In the genomic region with DNA sequence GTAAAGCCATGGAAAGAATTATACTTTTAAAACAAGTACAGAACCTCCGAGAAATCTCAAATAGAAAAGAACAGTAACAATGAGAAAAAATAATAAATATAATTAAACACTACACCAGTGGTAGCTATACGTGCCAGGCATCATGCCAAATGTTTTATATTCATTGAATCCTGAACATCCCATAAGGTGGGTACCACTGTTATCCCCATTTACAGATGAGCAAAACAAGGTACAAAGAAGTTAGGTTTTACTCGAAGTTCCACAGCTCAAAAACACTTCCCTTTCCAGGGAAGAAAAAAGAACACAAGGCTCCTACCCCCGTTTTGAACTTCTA, we compare ENCODE assay signal across 2 cellular contexts.
TF ChIP-seq lines count a peak whose summit lies in the region.

No MANE protein-coding gene starts in this region.

TF ChIP-seq in SK-N-SH, 30 proteins besides CTCF, POLR2A, EP300 and RAD21:
- TF ChIP-seq, protein P1, sequence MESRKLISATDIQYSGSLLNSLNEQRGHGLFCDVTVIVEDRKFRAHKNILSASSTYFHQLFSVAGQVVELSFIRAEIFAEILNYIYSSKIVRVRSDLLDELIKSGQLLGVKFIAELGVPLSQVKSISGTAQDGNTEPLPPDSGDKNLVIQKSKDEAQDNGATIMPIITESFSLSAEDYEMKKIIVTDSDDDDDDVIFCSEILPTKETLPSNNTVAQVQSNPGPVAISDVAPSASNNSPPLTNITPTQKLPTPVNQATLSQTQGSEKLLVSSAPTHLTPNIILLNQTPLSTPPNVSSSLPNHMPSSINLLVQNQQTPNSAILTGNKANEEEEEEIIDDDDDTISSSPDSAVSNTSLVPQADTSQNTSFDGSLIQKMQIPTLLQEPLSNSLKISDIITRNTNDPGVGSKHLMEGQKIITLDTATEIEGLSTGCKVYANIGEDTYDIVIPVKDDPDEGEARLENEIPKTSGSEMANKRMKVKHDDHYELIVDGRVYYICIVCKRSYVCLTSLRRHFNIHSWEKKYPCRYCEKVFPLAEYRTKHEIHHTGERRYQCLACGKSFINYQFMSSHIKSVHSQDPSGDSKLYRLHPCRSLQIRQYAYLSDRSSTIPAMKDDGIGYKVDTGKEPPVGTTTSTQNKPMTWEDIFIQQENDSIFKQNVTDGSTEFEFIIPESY (IDR thresholded peaks at IDR 0.05; ENCODE audit: borderline replicate concordance, low read depth), result no peak
- no peak for TF ChIP-seq RCOR1 (IDR thresholded peaks at IDR 0.05; ENCODE audit: low read length)
- no peak for TF ChIP-seq SIN3A (IDR thresholded peaks at IDR 0.05; ENCODE audit: borderline replicate concordance, low read depth, low read length)
- no peak for TF ChIP-seq NFIC (IDR thresholded peaks at IDR 0.05; ENCODE audit: borderline replicate concordance)
- no peak for TF ChIP-seq TAF1 (IDR thresholded peaks at IDR 0.05; ENCODE audit: borderline replicate concordance, low read depth, low read length)
- TF ChIP-seq GABPA (IDR thresholded peaks at IDR 0.05; ENCODE audit: low read depth), result no peak
- TF ChIP-seq NRF1 (IDR thresholded peaks at IDR 0.05; ENCODE audit: low read depth, low read length), result no peak
- TF ChIP-seq RFX5 (IDR thresholded peaks at IDR 0.05; ENCODE audit: low read length), result no peak
- no peak for TF ChIP-seq RXRA (IDR thresholded peaks at IDR 0.05; ENCODE audit: borderline replicate concordance, low read depth)
- TF ChIP-seq, protein P2, sequence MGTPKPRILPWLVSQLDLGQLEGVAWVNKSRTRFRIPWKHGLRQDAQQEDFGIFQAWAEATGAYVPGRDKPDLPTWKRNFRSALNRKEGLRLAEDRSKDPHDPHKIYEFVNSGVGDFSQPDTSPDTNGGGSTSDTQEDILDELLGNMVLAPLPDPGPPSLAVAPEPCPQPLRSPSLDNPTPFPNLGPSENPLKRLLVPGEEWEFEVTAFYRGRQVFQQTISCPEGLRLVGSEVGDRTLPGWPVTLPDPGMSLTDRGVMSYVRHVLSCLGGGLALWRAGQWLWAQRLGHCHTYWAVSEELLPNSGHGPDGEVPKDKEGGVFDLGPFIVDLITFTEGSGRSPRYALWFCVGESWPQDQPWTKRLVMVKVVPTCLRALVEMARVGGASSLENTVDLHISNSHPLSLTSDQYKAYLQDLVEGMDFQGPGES (IDR thresholded peaks at IDR 0.05; ENCODE audit: low read depth, low read length), result no peak
- TF ChIP-seq MXI1 (IDR thresholded peaks at IDR 0.05; ENCODE audit: low read depth, low read length), result no peak
- TF ChIP-seq EZH2phosphoT487 (IDR thresholded peaks at IDR 0.05; ENCODE audit: borderline replicate concordance, low read depth), result no peak
- TF ChIP-seq, protein P3, sequence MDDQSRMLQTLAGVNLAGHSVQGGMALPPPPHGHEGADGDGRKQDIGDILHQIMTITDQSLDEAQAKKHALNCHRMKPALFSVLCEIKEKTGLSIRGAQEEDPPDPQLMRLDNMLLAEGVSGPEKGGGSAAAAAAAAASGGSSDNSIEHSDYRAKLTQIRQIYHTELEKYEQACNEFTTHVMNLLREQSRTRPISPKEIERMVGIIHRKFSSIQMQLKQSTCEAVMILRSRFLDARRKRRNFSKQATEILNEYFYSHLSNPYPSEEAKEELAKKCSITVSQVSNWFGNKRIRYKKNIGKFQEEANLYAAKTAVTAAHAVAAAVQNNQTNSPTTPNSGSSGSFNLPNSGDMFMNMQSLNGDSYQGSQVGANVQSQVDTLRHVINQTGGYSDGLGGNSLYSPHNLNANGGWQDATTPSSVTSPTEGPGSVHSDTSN (IDR thresholded peaks at IDR 0.05), result no peak
- TF ChIP-seq, protein P4, sequence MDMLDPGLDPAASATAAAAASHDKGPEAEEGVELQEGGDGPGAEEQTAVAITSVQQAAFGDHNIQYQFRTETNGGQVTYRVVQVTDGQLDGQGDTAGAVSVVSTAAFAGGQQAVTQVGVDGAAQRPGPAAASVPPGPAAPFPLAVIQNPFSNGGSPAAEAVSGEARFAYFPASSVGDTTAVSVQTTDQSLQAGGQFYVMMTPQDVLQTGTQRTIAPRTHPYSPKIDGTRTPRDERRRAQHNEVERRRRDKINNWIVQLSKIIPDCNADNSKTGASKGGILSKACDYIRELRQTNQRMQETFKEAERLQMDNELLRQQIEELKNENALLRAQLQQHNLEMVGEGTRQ (IDR thresholded peaks at IDR 0.05; ENCODE audit: borderline replicate concordance, low read depth, low read length), result no peak
- no peak for TF ChIP-seq TCF12 (IDR thresholded peaks at IDR 0.05)
- TF ChIP-seq, protein P5, sequence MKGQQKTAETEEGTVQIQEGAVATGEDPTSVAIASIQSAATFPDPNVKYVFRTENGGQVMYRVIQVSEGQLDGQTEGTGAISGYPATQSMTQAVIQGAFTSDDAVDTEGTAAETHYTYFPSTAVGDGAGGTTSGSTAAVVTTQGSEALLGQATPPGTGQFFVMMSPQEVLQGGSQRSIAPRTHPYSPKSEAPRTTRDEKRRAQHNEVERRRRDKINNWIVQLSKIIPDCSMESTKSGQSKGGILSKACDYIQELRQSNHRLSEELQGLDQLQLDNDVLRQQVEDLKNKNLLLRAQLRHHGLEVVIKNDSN (IDR thresholded peaks at IDR 0.05; ENCODE audit: borderline replicate concordance, low read depth), result no peak

TF ChIP-seq in SK-N-SH treated with all-trans-retinoic acid at 6 μM for 48 hours, 23 proteins besides CTCF, POLR2A, EP300 and RAD21 (continued from another document):
- TF ChIP-seq CSDC2 (CRISPR knock-in tag; IDR thresholded peaks at IDR 0.05) (no peak), ZNF565 (CRISPR knock-in tag; conservative IDR thresholded peaks at IDR 0.05; ENCODE audit: low read depth) (no peak), TOX (CRISPR knock-in tag; IDR thresholded peaks at IDR 0.05; ENCODE audit: borderline replicate concordance) (no peak), ZC3H10 (CRISPR knock-in tag; IDR thresholded peaks at IDR 0.05) (no peak), SNAI2 (CRISPR knock-in tag; IDR thresholded peaks at IDR 0.05) (no peak), GLIS3 (CRISPR knock-in tag; IDR thresholded peaks at IDR 0.05) (no peak), BACH2 (CRISPR knock-in tag; IDR thresholded peaks at IDR 0.05; ENCODE audit: borderline replicate concordance) (no peak)
- TF ChIP-seq, protein P6, sequence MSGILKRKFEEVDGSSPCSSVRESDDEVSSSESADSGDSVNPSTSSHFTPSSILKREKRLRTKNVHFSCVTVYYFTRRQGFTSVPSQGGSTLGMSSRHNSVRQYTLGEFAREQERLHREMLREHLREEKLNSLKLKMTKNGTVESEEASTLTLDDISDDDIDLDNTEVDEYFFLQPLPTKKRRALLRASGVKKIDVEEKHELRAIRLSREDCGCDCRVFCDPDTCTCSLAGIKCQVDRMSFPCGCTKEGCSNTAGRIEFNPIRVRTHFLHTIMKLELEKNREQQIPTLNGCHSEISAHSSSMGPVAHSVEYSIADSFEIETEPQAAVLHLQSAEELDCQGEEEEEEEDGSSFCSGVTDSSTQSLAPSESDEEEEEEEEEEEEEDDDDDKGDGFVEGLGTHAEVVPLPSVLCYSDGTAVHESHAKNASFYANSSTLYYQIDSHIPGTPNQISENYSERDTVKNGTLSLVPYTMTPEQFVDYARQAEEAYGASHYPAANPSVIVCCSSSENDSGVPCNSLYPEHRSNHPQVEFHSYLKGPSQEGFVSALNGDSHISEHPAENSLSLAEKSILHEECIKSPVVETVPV (CRISPR knock-in tag; IDR thresholded peaks at IDR 0.05), result no peak
- TF ChIP-seq, protein P7, sequence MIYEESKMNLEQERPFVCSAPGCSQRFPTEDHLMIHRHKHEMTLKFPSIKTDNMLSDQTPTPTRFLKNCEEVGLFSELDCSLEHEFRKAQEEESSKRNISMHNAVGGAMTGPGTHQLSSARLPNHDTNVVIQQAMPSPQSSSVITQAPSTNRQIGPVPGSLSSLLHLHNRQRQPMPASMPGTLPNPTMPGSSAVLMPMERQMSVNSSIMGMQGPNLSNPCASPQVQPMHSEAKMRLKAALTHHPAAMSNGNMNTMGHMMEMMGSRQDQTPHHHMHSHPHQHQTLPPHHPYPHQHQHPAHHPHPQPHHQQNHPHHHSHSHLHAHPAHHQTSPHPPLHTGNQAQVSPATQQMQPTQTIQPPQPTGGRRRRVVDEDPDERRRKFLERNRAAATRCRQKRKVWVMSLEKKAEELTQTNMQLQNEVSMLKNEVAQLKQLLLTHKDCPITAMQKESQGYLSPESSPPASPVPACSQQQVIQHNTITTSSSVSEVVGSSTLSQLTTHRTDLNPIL (CRISPR knock-in tag; IDR thresholded peaks at IDR 0.05; ENCODE audit: low read depth), result no peak
TF ChIP-seq in SK-N-SH treated with all-trans-retinoic acid at 6 μM for 48 hours: peak in this region for 0.
